Comparison of ENCODE assay signal across 1 cellular context in genomic region chr10:87818505-87819273, GRCh38.
TF ChIP-seq lines count a peak whose summit lies in the region.

No MANE protein-coding gene starts in this region.

TF ChIP-seq in WTC11, 78 proteins besides CTCF, POLR2A, EP300 and RAD21 (continued from another document):
- TF ChIP-seq ZNF512 (CRISPR knock-in tag; IDR thresholded peaks at IDR 0.05; ENCODE audit: borderline replicate concordance) (no peak), ZNF219 (CRISPR knock-in tag; IDR thresholded peaks at IDR 0.05; ENCODE audit: borderline replicate concordance) (no peak)
TF ChIP-seq in WTC11: peak in this region for 5.
